ENCODE assay signal across 17 cellular contexts in genomic region chr10:133131053-133131452, GRCh38. TPM values are rescaled to one million over a fixed set of nuclear protein-coding genes. Genes with fewer than 3 reads are reported as not detected.
"Had no signal": no experiment of that assay in that cellular context is flagged by ENCODE, and none has a peak within 500 bp of the region (broad histone marks: within the 10 kb centered on the region; RNA-seq: fewer than 3 reads in every experiment).

No MANE protein-coding gene starts in this region.

- DNase-seq: activated CD8-positive, alpha-beta memory T cell treated with anti-CD3 and anti-CD28 coated beads, Interleukin-2, amount 50 U/mL, for 48 hours; activated CD8-positive, alpha-beta T cell treated with anti-CD3 and anti-CD28 coated beads for 36 hours; activated naive CD4-positive, alpha-beta T cell treated with anti-CD3 and anti-CD28 coated beads, Interleukin-2, amount 10 ng/mL, durations not matched to agents 7 days and 5 days; nephron progenitor cell; stimulated activated CD4-positive, alpha-beta T cell treated with anti-CD3 and anti-CD28 coated beads, Interleukin-12 subunit alpha, Interleukin-12 subunit beta, amount 100 ng/mL, for 4 hours; stimulated activated CD4-positive, alpha-beta T cell treated with anti-CD3 and anti-CD28 coated beads, Interleukin-2, amount 100 ng/mL, for 24 hours; T-cell had no signal

- ATAC-seq: activated CD8-positive, alpha-beta T cell treated with anti-CD3 and anti-CD28 coated beads for 36 hours; activated T-helper 17 cell treated with anti-CD3 and anti-CD28 coated beads, Interleukin-2, amount 50 U/mL, for 72 hours; sciatic nerve; T-cell had no signal

- H3K9me3 Mint-ChIP-seq: activated CD8-positive, alpha-beta T cell treated with anti-CD3 and anti-CD28 coated beads for 36 hours; activated naive CD4-positive, alpha-beta T cell treated with anti-CD3 and anti-CD28 coated beads, Interleukin-2, amount 10 ng/mL, durations not matched to agents 7 days and 5 days; activated T-helper 17 cell treated with anti-CD3 and anti-CD28 coated beads, Interleukin-2, amount 50 U/mL, for 72 hours; nephron progenitor cell; T-cell had no signal

- H3K36me3 Mint-ChIP-seq: activated naive CD4-positive, alpha-beta T cell treated with anti-CD3 and anti-CD28 coated beads, Interleukin-2, amount 10 ng/mL, durations not matched to agents 7 days and 5 days; T-cell had no signal

- H3K27ac ChIP-seq: SK-N-MC, thoracic aorta, VCaP had no signal

- H3K27ac Mint-ChIP-seq: activated CD8-positive, alpha-beta T cell treated with anti-CD3 and anti-CD28 coated beads for 36 hours; activated naive CD4-positive, alpha-beta T cell treated with anti-CD3 and anti-CD28 coated beads, Interleukin-2, amount 10 ng/mL, durations not matched to agents 7 days and 5 days; activated T-helper 17 cell treated with anti-CD3 and anti-CD28 coated beads, Interleukin-2, amount 50 U/mL, for 72 hours; nephron progenitor cell; T-cell had no signal

- H3K27me3 Mint-ChIP-seq: activated CD8-positive, alpha-beta T cell treated with anti-CD3 and anti-CD28 coated beads for 36 hours; activated naive CD4-positive, alpha-beta T cell treated with anti-CD3 and anti-CD28 coated beads, Interleukin-2, amount 10 ng/mL, durations not matched to agents 7 days and 5 days; activated T-helper 17 cell treated with anti-CD3 and anti-CD28 coated beads, Interleukin-2, amount 50 U/mL, for 72 hours had no signal

- H3K4me3 ChIP-seq: SK-N-MC, thoracic aorta had no signal

- H3K9me3 ChIP-seq: thoracic aorta had no signal

- H3K4me1 Mint-ChIP-seq: activated naive CD4-positive, alpha-beta T cell treated with anti-CD3 and anti-CD28 coated beads, Interleukin-2, amount 10 ng/mL, durations not matched to agents 7 days and 5 days; activated T-helper 17 cell treated with anti-CD3 and anti-CD28 coated beads, Interleukin-2, amount 50 U/mL, for 72 hours had no signal

- H3K36me3 ChIP-seq: thoracic aorta had no signal

- H3K4me3 Mint-ChIP-seq: activated CD8-positive, alpha-beta T cell treated with anti-CD3 and anti-CD28 coated beads for 36 hours; activated naive CD4-positive, alpha-beta T cell treated with anti-CD3 and anti-CD28 coated beads, Interleukin-2, amount 10 ng/mL, durations not matched to agents 7 days and 5 days; activated T-helper 17 cell treated with anti-CD3 and anti-CD28 coated beads, Interleukin-2, amount 50 U/mL, for 72 hours; nephron progenitor cell; T-cell had no signal

RNA-seq across cellular contexts. Expression of gene KNDC1, which starts 29.0 kb away (rescaled TPM):
- total RNA-seq: activated CD8-positive, alpha-beta T cell treated with anti-CD3 and anti-CD28 coated beads for 36 hours; pulmonary artery endothelial cell had no signal

RNA-seq across cellular contexts. Expression of gene ADGRA1, which starts 43.3 kb away (rescaled TPM):
- total RNA-seq: activated CD8-positive, alpha-beta T cell treated with anti-CD3 and anti-CD28 coated beads for 36 hours; activated T-helper 17 cell treated with anti-CD3 and anti-CD28 coated beads, Interleukin-2, amount 50 U/mL, for 72 hours; astrocyte; bronchial epithelial cell; dermis microvascular lymphatic vessel endothelial cell; pulmonary artery endothelial cell; T-cell; thoracic aorta; urinary bladder had no signal
